8 cellular contexts compared by ENCODE assay signal in the genomic region with DNA sequence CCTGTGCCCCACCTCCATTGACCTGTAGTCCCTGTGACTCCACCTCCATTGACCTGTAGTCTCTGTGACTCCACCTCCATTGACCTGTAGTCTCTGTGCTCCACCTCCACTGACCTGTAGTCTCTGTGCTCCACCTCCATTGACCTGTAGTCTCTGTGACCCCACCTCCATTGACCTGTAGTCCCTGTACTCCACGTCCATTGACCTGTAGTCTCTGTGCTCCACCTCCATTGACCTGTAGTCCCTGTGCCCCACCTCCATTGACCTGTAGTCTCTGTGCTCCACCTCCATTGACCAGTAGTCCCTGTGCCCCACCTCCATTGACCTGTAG. TPM values are rescaled to one million over a fixed set of nuclear protein-coding genes. Genes with fewer than 3 reads are reported as not detected.
DNase-seq lines count a peak whose midpoint lies in the region; ATAC-seq, FAIRE-seq and TF ChIP-seq lines count a peak whose summit lies in the region.
"Not testable (repeated sequence)": the region's sequence is repeated elsewhere in the genome, so short reads cannot be mapped to it uniquely, and the experiment has no call there.

No MANE protein-coding gene starts in this region.

- POLR2A ChIA-PET in A549 (lab: Yijun Ruan, JAX) = not testable (repeated sequence)

- H3K4me1 ChIP-seq in A549; right lobe of liver; trophoblast cell (ENCODE audit: control insufficient read depth in 1 of 2, insufficient read depth in 2 of 2, low read length in 2 of 2): not testable (repeated sequence)

- not testable (repeated sequence) for H2BK120ac ChIP-seq in trophoblast cell (ENCODE audit: insufficient read depth, low read length, poor library complexity)

- TF ChIP-seq CTCF in A549 (IDR thresholded peaks at IDR 0.05); chondrocyte (IDR thresholded peaks at IDR 0.05); fibroblast of the aortic adventitia (IDR thresholded peaks at IDR 0.05; ENCODE audit: insufficient read depth, low read length); right lobe of liver (IDR thresholded peaks at IDR 0.05): not testable (repeated sequence)

- peaks cover 0 to 13% (median 5%) of the 10 kb centered on the region in 4 donors for H3K36me3 ChIP-seq in right lobe of liver
- not testable (repeated sequence) for H3K36me3 ChIP-seq in trophoblast cell (ENCODE audit: control insufficient read depth in 1 of 2, insufficient read depth in 2 of 2, low read length in 2 of 2)

- H4K91ac ChIP-seq in trophoblast cell (ENCODE audit: low read depth, low read length) = not testable (repeated sequence)

- H4K12ac ChIP-seq in trophoblast cell (ENCODE audit: low read depth, low read length) = not testable (repeated sequence)

- not testable (repeated sequence) for H3K79me2 ChIP-seq in trophoblast cell (ENCODE audit: control insufficient read depth, insufficient read depth, low read length, poor library complexity)

- H2BK5ac ChIP-seq in trophoblast cell (ENCODE audit: low read depth, low read length, poor library complexity) = not testable (repeated sequence)

- not testable (repeated sequence) for H3K27me3 ChIP-seq in right lobe of liver; trophoblast cell (ENCODE audit: insufficient read depth, low read length)

- TF ChIP-seq POLR2A in A549 (IDR thresholded peaks at IDR 0.05; ENCODE audit: low read length); right lobe of liver (IDR thresholded peaks at IDR 0.05): not testable (repeated sequence)

- not testable (repeated sequence) for H3K9ac ChIP-seq in trophoblast cell (ENCODE audit: low read length)

- not testable (repeated sequence) for H3K4me1 Mint-ChIP-seq in chondrocyte (ENCODE audit: low read depth)

- H3K4me2 ChIP-seq in A549; trophoblast cell (ENCODE audit: low read length): not testable (repeated sequence)

- H3K4me3 Mint-ChIP-seq in chondrocyte (ENCODE audit: unreplicated experiment) = not testable (repeated sequence)

- H3K4ac ChIP-seq in trophoblast cell (ENCODE audit: low read depth, low read length) = not testable (repeated sequence)

- not testable (repeated sequence) for H2BK12ac ChIP-seq in trophoblast cell (ENCODE audit: low read length)

- TF ChIP-seq RAD21 in A549 (conservative IDR thresholded peaks at IDR 0.05 in 1 of 2, IDR thresholded peaks at IDR 0.05 in 1 of 2) = not testable (repeated sequence)

- CTCF ChIA-PET in A549 (lab: Yijun Ruan, JAX) = not testable (repeated sequence)

- not testable (repeated sequence) for H3K27ac ChIP-seq in A549; right lobe of liver; trophoblast cell (ENCODE audit: low read depth, low read length)

- not testable (repeated sequence) for H3K9me3 ChIP-seq in A549, right lobe of liver
- H3K9me3 ChIP-seq in trophoblast cell (ENCODE audit: insufficient read depth, low read depth, low read length) = peaks cover 30% of the 10 kb centered on the region

- not testable (repeated sequence) for H2AFZ ChIP-seq in trophoblast cell (ENCODE audit: insufficient read depth, low read length, poor library complexity)

- not testable (repeated sequence) for H3K4me3 ChIP-seq in A549; fibroblast of the aortic adventitia (ENCODE audit: low read depth, low read length); right lobe of liver
- peak overlapping the region; percentile 0 for H3K4me3 ChIP-seq in trophoblast cell (ENCODE audit: low read depth, low read length)

- H3K36me3 Mint-ChIP-seq in chondrocyte (ENCODE audit: low read depth) = not testable (repeated sequence)

- not testable (repeated sequence) for H2AK5ac ChIP-seq in trophoblast cell (ENCODE audit: low read length)

- not testable (repeated sequence) for H3K27me3 Mint-ChIP-seq in chondrocyte (ENCODE audit: low read depth)

- ATAC-seq in A549, left lobe of liver, right lobe of liver: not testable (repeated sequence)

- not testable (repeated sequence) for H3K18ac ChIP-seq in trophoblast cell (ENCODE audit: low read length)

- not testable (repeated sequence) for H3K14ac ChIP-seq in trophoblast cell (ENCODE audit: low read length)

- FAIRE-seq in A549 (lab: Jason Lieb, UNC) = peak; percentile 100
- peak; percentile 82 for FAIRE-seq in endometrium (lab: Jason Lieb, UNC)
- peak; percentile 84 for FAIRE-seq in urothelium cell line (lab: Jason Lieb, UNC)

- H3K79me1 ChIP-seq in trophoblast cell (ENCODE audit: low read length) = not testable (repeated sequence)

- intact Hi-C loops in right lobe of liver (cut with DNase I) = not testable (repeated sequence)

- not testable (repeated sequence) for H4K8ac ChIP-seq in trophoblast cell (ENCODE audit: low read depth, low read length)

- DNase-seq in A549 (ENCODE audit: low read depth in 1 of 2, low spot score in 1 of 2); trophoblast cell; urothelium cell line (ENCODE audit: low spot score): not testable (repeated sequence)
- peak; percentile 28 for DNase-seq in chondrocyte (ENCODE audit: low spot score)
- DNase-seq in fibroblast of the aortic adventitia (ENCODE audit: low read depth) = peak; percentile 5
- peak; percentile 75 for DNase-seq in left lobe of liver (ENCODE audit: low spot score)
- DNase-seq in right lobe of liver = peak in 2 of 3 donors; percentile 58 to 70

- H3K23ac ChIP-seq in trophoblast cell (ENCODE audit: low read length) = not testable (repeated sequence)

- not testable (repeated sequence) for TF ChIP-seq EP300 in A549 (IDR thresholded peaks at IDR 0.05)

- not testable (repeated sequence) for H3K27ac Mint-ChIP-seq in chondrocyte (ENCODE audit: unreplicated experiment)

- WGBS in A549 (ENCODE audit: missing lambda C conversion rate) = 92% methylated on average over 1 of the region's 1 CpG
- 33% methylated on average over 1 of the region's 1 CpG for WGBS in right lobe of liver (ENCODE audit: insufficient coverage, low coverage, low lambda C conversion rate, missing lambda C conversion rate)
- WGBS in trophoblast cell (ENCODE audit: extremely low coverage, insufficient coverage, insufficient read length) = no CpG with 5 or more reads among the region's 1 CpG

- not testable (repeated sequence) for H3K9me3 Mint-ChIP-seq in chondrocyte (ENCODE audit: low read depth)

RNA-seq across cellular contexts. Expression of a gene that starts 38.0 kb away (rescaled TPM):
- polyA plus RNA-seq in A549 (2011; rRNA removed) (29.6 and 31.1 TPM in 2 replicates), A549 (2017; fragmentation: RNase III; extraction: RNeasy Plus Mini Kit Qiagen cat#74134 plus additional on column Dnase treatment) (20.0 to 27.4 TPM (median 23.3 TPM) in 3 replicates)
- 18.3 and 24.8 TPM in 2 replicates for polyA plus RNA-seq in A549 (2012; cell fraction: cytosol; rRNA removed)
- 36.1 and 36.4 TPM in 2 replicates for polyA plus RNA-seq in A549 (2012; cell fraction: nucleus; rRNA removed)
- 71.4 and 90.3 TPM in 2 replicates for polyA minus RNA-seq in A549 (2011; rRNA and poly(A)+ RNA removed)
- total RNA-seq in chondrocyte (3.4 to 4.1 TPM (median 4.0 TPM) in 3 replicates), fibroblast of the aortic adventitia (ENCODE audit: low replicate concordance) (2.0 and 2.4 TPM in 2 replicates), left lobe of liver (87.4 TPM), right lobe of liver (10 to 100 TPM; 17.6 to 74.0 (median 25.7) TPM)
- polyA plus RNA-seq in trophoblast cell (2013) = 1.7 and 1.8 TPM in 2 replicates
